Comparison of ENCODE assay signal across 8 cellular contexts in the genomic region with DNA sequence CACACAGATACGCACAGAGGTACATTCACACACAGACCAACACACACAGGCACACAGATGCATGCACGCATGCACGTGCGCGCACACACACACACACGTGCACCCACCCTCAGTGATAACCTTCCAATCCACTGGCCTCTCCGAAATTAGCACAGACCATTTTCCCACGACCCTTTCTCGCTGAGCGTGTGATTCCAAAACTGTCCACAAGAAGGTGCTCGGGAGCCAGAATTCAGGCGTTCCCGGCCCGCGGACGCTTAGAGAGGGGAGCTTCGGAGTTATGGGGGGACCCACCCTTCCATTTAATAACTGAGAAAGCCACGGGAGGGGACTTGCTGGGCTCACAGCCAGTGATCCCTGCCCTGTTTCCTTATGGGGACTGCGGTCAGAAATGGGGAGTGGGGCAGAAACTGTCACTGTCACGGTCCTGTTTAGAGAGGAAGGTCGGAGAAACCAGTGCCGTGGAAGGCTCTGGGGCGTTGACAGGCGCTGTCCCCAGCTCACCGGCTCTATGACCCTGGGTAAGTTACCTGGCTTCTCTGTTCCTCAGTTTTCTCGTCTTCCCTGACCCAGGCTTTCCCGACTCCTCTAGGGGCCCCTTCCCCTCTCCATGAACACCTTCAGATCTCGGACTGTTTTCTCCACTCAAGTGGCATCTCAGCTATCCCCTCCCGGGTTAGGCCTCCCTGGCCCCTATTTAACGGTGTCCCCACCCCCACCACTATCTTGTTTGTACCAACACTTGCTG. TPM values are rescaled to one million over a fixed set of nuclear protein-coding genes. Genes with fewer than 3 reads are reported as not detected.
DNase-seq lines count a peak whose midpoint lies in the region; ATAC-seq lines count a peak whose summit lies in the region.

No MANE protein-coding gene starts in this region.

- H3K4me1 ChIP-seq in BLaER1 (peaks cover 11% of the 10 kb centered on the region), NT2/D1 (ENCODE audit: insufficient read depth, insufficient read length) (peaks cover 14% of the 10 kb centered on the region), muscle layer of duodenum (ENCODE audit: control insufficient read depth in 1 of 2, insufficient read depth in 2 of 2, low read length in 2 of 2) (peaks cover 0 to 3% of the 10 kb centered on the region in 2 donors)

- no peaks in the 10 kb centered on the region for H4K20me1 ChIP-seq in BLaER1

- peak overlapping the region; percentile 46 for H3K9ac ChIP-seq in BLaER1
- peak overlapping the region; percentile 62 for H3K9ac ChIP-seq in NT2/D1 (ENCODE audit: insufficient read length, low read depth)

- H3K27ac ChIP-seq in BLaER1 (no peak overlapping the region), muscle layer of duodenum (ENCODE audit: low read length) (peak overlapping the region; percentile 46)

- ATAC-seq in GM19035 (IDR thresholded peaks at IDR 0.05; ENCODE audit: unreplicated experiment) (peak; percentile 62), HG03457 (IDR thresholded peaks at IDR 0.05; ENCODE audit: unreplicated experiment) (peak; percentile 39), esophagus mucosa (peak; percentile 64)

- peak overlapping the region; percentile 68 for H3K4me3 ChIP-seq in BLaER1
- peak overlapping the region; percentile 57 for H3K4me3 ChIP-seq in NT2/D1 (ENCODE audit: insufficient read length, low read depth)
- H3K4me3 ChIP-seq in muscle layer of duodenum (ENCODE audit: low read depth in 1 of 2, low read length in 2 of 2): peak overlapping the region; percentile 68 to 89

- peak; percentile 47 for DNase-seq in NT2/D1 (ENCODE audit: low read depth, low spot score)
- DNase-seq in activated T-cell treated with anti-CD3 and anti-CD28 coated beads for 1 hour (ENCODE audit: low read depth): peak; percentile 68
- peak; percentile 59 for DNase-seq in stimulated activated CD8-positive, alpha-beta memory T cell treated with anti-CD3 and anti-CD28 coated beads, Interleukin-7, amount 100 ng/mL, for 1 hour (ENCODE audit: low read depth in 2 of 2)

- H3K4me2 ChIP-seq in BLaER1: peak overlapping the region; percentile 99

- H3K36me3 ChIP-seq in BLaER1 (no peaks in the 10 kb centered on the region), NT2/D1 (ENCODE audit: insufficient read depth, insufficient read length, low read length) (no peaks in the 10 kb centered on the region), muscle layer of duodenum (ENCODE audit: control insufficient read depth in 1 of 2, insufficient read depth in 2 of 2, low read length in 2 of 2) (no peaks in the 10 kb centered on the region)

- H3K27me3 ChIP-seq in BLaER1 (no peaks in the 10 kb centered on the region), NT2/D1 (ENCODE audit: insufficient read depth, insufficient read length) (peaks cover 15% of the 10 kb centered on the region), muscle layer of duodenum (ENCODE audit: low read depth, low read length) (no peaks in the 10 kb centered on the region)

- H3K9me3 ChIP-seq in BLaER1 (no peaks in the 10 kb centered on the region), NT2/D1 (ENCODE audit: insufficient read depth, low read length) (no peaks in the 10 kb centered on the region), muscle layer of duodenum (ENCODE audit: control insufficient read depth in 1 of 2, low read length in 2 of 2) (no peaks in the 10 kb centered on the region)

RNA-seq across cellular contexts. Expression of gene SLC35C1, which starts 33.6 kb away (rescaled TPM):
- total RNA-seq in esophagus mucosa: 22.8 TPM
